21 cellular contexts compared by ENCODE assay signal in the genomic region with DNA sequence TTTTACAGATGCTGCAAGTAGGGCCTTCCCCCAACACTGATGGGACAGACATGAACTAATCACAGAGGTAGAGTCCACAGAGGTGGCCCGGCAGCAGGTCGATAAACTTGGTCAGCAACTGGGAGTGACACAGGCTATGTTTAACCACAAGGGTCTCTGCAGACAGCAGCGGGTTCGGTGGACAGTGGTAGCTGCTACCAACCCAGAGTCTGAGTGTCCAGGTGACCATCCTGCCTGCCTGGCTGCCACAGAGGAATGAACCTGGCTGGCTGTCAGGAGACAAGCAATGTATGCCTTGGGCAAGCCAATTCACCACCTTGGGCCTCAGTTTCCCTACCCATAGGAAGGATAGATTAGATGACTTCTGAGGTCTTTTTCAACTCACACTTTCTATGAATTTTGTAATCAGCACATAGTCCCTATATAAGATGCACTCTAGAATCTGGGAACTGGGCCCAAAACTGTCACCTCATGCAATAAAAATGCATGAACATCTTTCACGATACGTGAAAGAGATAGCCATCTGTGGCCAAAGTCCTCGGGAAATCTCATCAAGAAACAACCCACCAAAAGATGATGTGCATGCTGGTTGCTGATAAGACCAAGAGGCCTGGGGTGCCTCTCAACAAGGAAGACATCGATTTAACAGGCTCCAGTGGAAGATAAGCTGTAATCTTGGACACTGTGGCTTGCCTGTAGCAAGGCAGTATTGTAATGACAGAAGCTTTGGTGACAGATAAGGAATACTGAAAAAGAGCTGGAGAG. TPM values are rescaled to one million over a fixed set of nuclear protein-coding genes. Genes with fewer than 3 reads are reported as not detected.
DNase-seq lines count a peak whose midpoint lies in the region; ATAC-seq, FAIRE-seq and TF ChIP-seq lines count a peak whose summit lies in the region.
"Had no signal": no experiment of that assay in that cellular context is flagged by ENCODE, and none has a peak within 500 bp of the region (broad histone marks: within the 10 kb centered on the region; RNA-seq: fewer than 3 reads in every experiment).

No MANE protein-coding gene starts in this region.

- no peak overlapping the region for H3K4me3 Mint-ChIP-seq in astrocyte (ENCODE audit: unreplicated experiment)
- H3K4me3 Mint-ChIP-seq: activated CD8-positive, alpha-beta memory T cell treated with anti-CD3 and anti-CD28 coated beads, Interleukin-2, amount 10 ng/mL, durations not matched to agents 7 days and 5 days; B cell; T-cell had no signal

- no peak overlapping the region for H3K27ac ChIP-seq in astrocyte (ENCODE audit: low read depth, low read length)
- no peak overlapping the region for H3K27ac ChIP-seq in hepatocyte
- H3K27ac ChIP-seq: sigmoid colon, testis had no signal

- no peaks in the 10 kb centered on the region for H3K27me3 ChIP-seq in astrocyte (ENCODE audit: insufficient read depth, low read length)
- no peaks in the 10 kb centered on the region for H3K27me3 ChIP-seq in hepatocyte
- H3K27me3 ChIP-seq: sigmoid colon, testis had no signal

- H2AFZ ChIP-seq in astrocyte (ENCODE audit: low read depth, low read length) (no peak overlapping the region), hepatocyte (no peak overlapping the region)

- no peaks in the 10 kb centered on the region for H3K9me2 ChIP-seq in hepatocyte (replicated peaks; ENCODE audit: insufficient read depth)

- TF ChIP-seq CTCF in astrocyte (IDR thresholded peaks at IDR 0.05; ENCODE audit: insufficient read depth, low read depth, low read length) (no peak), hepatocyte (IDR thresholded peaks at IDR 0.05; ENCODE audit: poor library complexity) (no peak)

- peaks cover 19% of the 10 kb centered on the region for H3K27me3 Mint-ChIP-seq in astrocyte (ENCODE audit: low read depth, unreplicated experiment)
- H3K27me3 Mint-ChIP-seq: activated CD8-positive, alpha-beta memory T cell treated with anti-CD3 and anti-CD28 coated beads, Interleukin-2, amount 10 ng/mL, durations not matched to agents 7 days and 5 days; B cell; T-cell had no signal

- H3K4me2 ChIP-seq in astrocyte (ENCODE audit: low read length) (peak overlapping the region; percentile 5), hepatocyte (no peak overlapping the region)

- H3K36me3 Mint-ChIP-seq in astrocyte (ENCODE audit: low read depth, unreplicated experiment), result peaks cover 2% of the 10 kb centered on the region
- no peaks in the 10 kb centered on the region for H3K36me3 Mint-ChIP-seq in activated naive CD4-positive, alpha-beta T cell treated with anti-CD3 and anti-CD28 coated beads, Interleukin-2, amount 50 U/mL, for 72 hours
- H3K36me3 Mint-ChIP-seq: activated CD8-positive, alpha-beta memory T cell treated with anti-CD3 and anti-CD28 coated beads, Interleukin-2, amount 10 ng/mL, durations not matched to agents 7 days and 5 days had no signal

- no peaks in the 10 kb centered on the region for H3K79me2 ChIP-seq in astrocyte (ENCODE audit: insufficient read depth, low read length)
- no peaks in the 10 kb centered on the region for H3K79me2 ChIP-seq in hepatocyte

- no peak overlapping the region for H3K9ac ChIP-seq in astrocyte (ENCODE audit: low read length)

- peaks cover 6% of the 10 kb centered on the region for H4K20me1 ChIP-seq in astrocyte (ENCODE audit: insufficient read depth, low read length)
- no peaks in the 10 kb centered on the region for H4K20me1 ChIP-seq in hepatocyte (ENCODE audit: insufficient read depth, poor library complexity, severe bottlenecking)

- 62% methylated on average over 8 of the region's 8 CpGs for WGBS in hepatocyte (ENCODE audit: low lambda C conversion rate, missing lambda C conversion rate)

- no peak overlapping the region for H3K4me3 ChIP-seq in astrocyte (ENCODE audit: insufficient read depth, low read depth, low read length)
- no peak overlapping the region for H3K4me3 ChIP-seq in hepatocyte
- H3K4me3 ChIP-seq: sigmoid colon, testis had no signal

- H3K36me3 ChIP-seq in astrocyte (ENCODE audit: insufficient read depth, low read length) (no peaks in the 10 kb centered on the region), hepatocyte (replicated peaks; ENCODE audit: insufficient read depth, low read depth) (no peaks in the 10 kb centered on the region)
- H3K36me3 ChIP-seq: sigmoid colon had no signal

- peak; percentile 89 for DNase-seq in EH (ENCODE audit: low read depth)
- peak; percentile 44 for DNase-seq in KBM-7
- DNase-seq in astrocyte (ENCODE audit: low read depth), result peak; percentile 68
- peak; percentile 21 for DNase-seq in hepatocyte (ENCODE audit: low spot score)
- DNase-seq in activated T-cell treated with anti-CD3 and anti-CD28 coated beads for 4 hours, result no peak
- no peak for DNase-seq in activated naive CD4-positive, alpha-beta T cell treated with anti-CD3 and anti-CD28 coated beads, Interleukin-2, amount 50 U/mL, for 72 hours (ENCODE audit: low spot score in 2 of 2)
- DNase-seq in stimulated activated CD4-positive, alpha-beta T cell treated with anti-CD3 and anti-CD28 coated beads, Interleukin-1b, Interleukin-23, amount 100 ng/mL, for 48 hours, result no peak
- DNase-seq: activated CD8-positive, alpha-beta memory T cell treated with anti-CD3 and anti-CD28 coated beads, Interleukin-2, amount 10 ng/mL, durations not matched to agents 7 days and 5 days; activated effector memory CD4-positive, alpha-beta T cell treated with anti-CD3 and anti-CD28 coated beads, Interleukin-2, amount 50 U/mL, for 16 hours; DMS153; left colon; NCI-H1048; RPMI8226; sigmoid colon; stimulated activated CD4-positive, alpha-beta T cell treated with anti-CD3 and anti-CD28 coated beads, Interleukin-2, amount 100 ng/mL, for 48 hours; T-cell; testis had no signal

- peaks cover 11% of the 10 kb centered on the region for H3K4me1 Mint-ChIP-seq in astrocyte (ENCODE audit: low read depth, unreplicated experiment)
- H3K4me1 Mint-ChIP-seq: activated CD8-positive, alpha-beta memory T cell treated with anti-CD3 and anti-CD28 coated beads, Interleukin-2, amount 10 ng/mL, durations not matched to agents 7 days and 5 days; B cell; T-cell had no signal

- in situ Hi-C loops in KBM-7 (cut with MboI; ENCODE audit: low pct_unique_long_range_greater_than_20kb, low sequenced_read_pairs), result no loop called here

- no peak for FAIRE-seq in astrocyte (lab: Jason Lieb, UNC)
- FAIRE-seq: GM19239 had no signal

- H3K9me3 ChIP-seq in astrocyte (ENCODE audit: insufficient read depth, low read depth, low read length) (no peaks in the 10 kb centered on the region), hepatocyte (ENCODE audit: low read depth) (no peaks in the 10 kb centered on the region)
- H3K9me3 ChIP-seq: sigmoid colon, testis had no signal

- H3K9me3 Mint-ChIP-seq in astrocyte (ENCODE audit: unreplicated experiment), result peaks cover 2% of the 10 kb centered on the region
- no peaks in the 10 kb centered on the region for H3K9me3 Mint-ChIP-seq in activated naive CD4-positive, alpha-beta T cell treated with anti-CD3 and anti-CD28 coated beads, Interleukin-2, amount 50 U/mL, for 72 hours
- H3K9me3 Mint-ChIP-seq: T-cell had no signal

- no peak for ATAC-seq in GM19397 (IDR thresholded peaks at IDR 0.05; ENCODE audit: unreplicated experiment)
- no peak for ATAC-seq in activated naive CD4-positive, alpha-beta T cell treated with anti-CD3 and anti-CD28 coated beads, Interleukin-2, amount 50 U/mL, for 72 hours
- ATAC-seq: activated CD8-positive, alpha-beta memory T cell treated with anti-CD3 and anti-CD28 coated beads, Interleukin-2, amount 10 ng/mL, durations not matched to agents 7 days and 5 days; esophagus mucosa; left colon; T-cell had no signal

- H3K4me1 ChIP-seq in astrocyte (ENCODE audit: insufficient read depth, low read length) (peaks cover 14% of the 10 kb centered on the region), hepatocyte (ENCODE audit: insufficient read depth) (no peaks in the 10 kb centered on the region)
- H3K4me1 ChIP-seq: sigmoid colon, testis had no signal

- H3K27ac Mint-ChIP-seq in astrocyte (ENCODE audit: unreplicated experiment), result no peak overlapping the region
- H3K27ac Mint-ChIP-seq in activated naive CD4-positive, alpha-beta T cell treated with anti-CD3 and anti-CD28 coated beads, Interleukin-2, amount 50 U/mL, for 72 hours, result no peak overlapping the region
- H3K27ac Mint-ChIP-seq: activated CD8-positive, alpha-beta memory T cell treated with anti-CD3 and anti-CD28 coated beads, Interleukin-2, amount 10 ng/mL, durations not matched to agents 7 days and 5 days; B cell; T-cell had no signal

RNA-seq across cellular contexts. Expression of a gene that starts 30.5 kb away (rescaled TPM):
- total RNA-seq in astrocyte, result 5.5 and 5.9 TPM in 2 replicates
- 2.8 and 5.8 TPM in 2 replicates for total RNA-seq in hepatocyte
- 1.4 and 3.8 TPM in 2 replicates for polyA plus RNA-seq in hepatocyte
- total RNA-seq in activated naive CD4-positive, alpha-beta T cell treated with anti-CD3 and anti-CD28 coated beads, Interleukin-2, amount 50 U/mL, for 72 hours, result under 1 TPM; 0.39 to 0.71 TPM

Comparison
In these comparisons a context has a peak if more than half of its experiments do, and no peak if none do; other contexts are left out.
1. DNase-seq: peak in EH (single experiment), KBM-7 (single experiment), astrocyte (single experiment) and hepatocyte (single experiment); none in activated T-cell treated with anti-CD3 and anti-CD28 coated beads for 4 hours (single experiment), activated naive CD4-positive, alpha-beta T cell treated with anti-CD3 and anti-CD28 coated beads, Interleukin-2, amount 50 U/mL, for 72 hours (0 of 2) and stimulated activated CD4-positive, alpha-beta T cell treated with anti-CD3 and anti-CD28 coated beads, Interleukin-1b, Interleukin-23, amount 100 ng/mL, for 48 hours (single experiment).